8 cellular contexts compared by ENCODE assay signal in genomic region chr17:75876938-75877751, GRCh38. TPM values are rescaled to one million over a fixed set of nuclear protein-coding genes. Genes with fewer than 3 reads are reported as not detected.
DNase-seq lines count a peak whose midpoint lies in the region; ATAC-seq, FAIRE-seq and TF ChIP-seq lines count a peak whose summit lies in the region.

No MANE protein-coding gene starts in this region.

- no peak for TF ChIP-seq CTCF in astrocyte (IDR thresholded peaks at IDR 0.05; ENCODE audit: insufficient read depth, low read depth, low read length)

- DNase-seq in NCI-H1417 (lab: John Stamatoyannopoulos, UW) (peak in 2 of 3 experiments; percentile 52 to 70), NCI-H1417 treated with DMSO at 0.1 percent for 48 hours (lab: John Stamatoyannopoulos, UW) (no peak), NT2/D1 (ENCODE audit: low read depth, low spot score) (no peak), astrocyte (ENCODE audit: low read depth) (peak; percentile 90), right cardiac atrium (peak; percentile 96 to 98 (median 97)), posterior cingulate gyrus (peak; percentile 65 to 96 (median 79)), NCI-H526 (lab: John Stamatoyannopoulos, UW) (no peak), NCI-H1930 (lab: John Stamatoyannopoulos, UW) (no peak)

- peak; percentile 72 to 75 for ATAC-seq in right cardiac atrium

- FAIRE-seq in astrocyte (lab: Jason Lieb, UNC): no peak

- intact Hi-C loops in right cardiac atrium (cut with DNase I): no loop called here
- intact Hi-C loops in posterior cingulate gyrus (cut with DNase I): loop anchor here (2.0 kb wide), 1 partner anchor 18 kb away; no protein-coding TSS in a partner anchor

- H3K27ac ChIP-seq in astrocyte (ENCODE audit: low read depth, low read length) (peak overlapping the region; percentile 82), right cardiac atrium (ENCODE audit: low read length) (peak overlapping the region; percentile 91)

- peak overlapping the region; percentile 85 for H2AFZ ChIP-seq in astrocyte (ENCODE audit: low read depth, low read length)

- peaks cover 2% of the 10 kb centered on the region for H3K36me3 Mint-ChIP-seq in astrocyte (ENCODE audit: low read depth, unreplicated experiment)

- peaks cover 4% of the 10 kb centered on the region for H4K20me1 ChIP-seq in astrocyte (ENCODE audit: insufficient read depth, low read length)

- H3K9me3 ChIP-seq in NT2/D1 (ENCODE audit: insufficient read depth, low read length) (no peaks in the 10 kb centered on the region), astrocyte (ENCODE audit: insufficient read depth, low read depth, low read length) (no peaks in the 10 kb centered on the region), right cardiac atrium (ENCODE audit: control insufficient read depth, low read length) (no peaks in the 10 kb centered on the region)

- no peaks in the 10 kb centered on the region for H3K79me2 ChIP-seq in astrocyte (ENCODE audit: insufficient read depth, low read length)

- H3K27me3 ChIP-seq in NT2/D1 (ENCODE audit: insufficient read depth, insufficient read length) (peaks cover 13% of the 10 kb centered on the region), astrocyte (ENCODE audit: insufficient read depth, low read length) (peaks cover 5% of the 10 kb centered on the region), right cardiac atrium (ENCODE audit: control insufficient read depth, insufficient read depth) (no peaks in the 10 kb centered on the region)

- H3K4me2 ChIP-seq in astrocyte (ENCODE audit: low read length): peak overlapping the region; percentile 93

- peak overlapping the region; percentile 75 for H3K27ac Mint-ChIP-seq in astrocyte (ENCODE audit: unreplicated experiment)

- WGBS in right cardiac atrium: 6% methylated on average over 41 of the region's 41 CpGs

- H3K4me3 ChIP-seq in NT2/D1 (ENCODE audit: insufficient read length, low read depth): peak overlapping the region; percentile 64
- H3K4me3 ChIP-seq in astrocyte (ENCODE audit: insufficient read depth, low read depth, low read length): peak overlapping the region; percentile 56
- peak overlapping the region; percentile 66 for H3K4me3 ChIP-seq in right cardiac atrium (ENCODE audit: low read length)

- peaks cover 32% of the 10 kb centered on the region for H3K36me3 ChIP-seq in NT2/D1 (ENCODE audit: insufficient read depth, insufficient read length, low read length)
- H3K36me3 ChIP-seq in astrocyte (ENCODE audit: insufficient read depth, low read length): no peaks in the 10 kb centered on the region

- no peaks in the 10 kb centered on the region for H3K9me3 Mint-ChIP-seq in astrocyte (ENCODE audit: unreplicated experiment)

- H3K4me3 Mint-ChIP-seq in astrocyte (ENCODE audit: unreplicated experiment): peak overlapping the region; percentile 78

- peaks cover 13% of the 10 kb centered on the region for H3K4me1 Mint-ChIP-seq in astrocyte (ENCODE audit: low read depth, unreplicated experiment)

- H3K27me3 Mint-ChIP-seq in astrocyte (ENCODE audit: low read depth, unreplicated experiment): peaks cover 15% of the 10 kb centered on the region

- H3K4me1 ChIP-seq in NT2/D1 (ENCODE audit: insufficient read depth, insufficient read length) (peaks cover 22% of the 10 kb centered on the region), astrocyte (ENCODE audit: insufficient read depth, low read length) (peaks cover 37% of the 10 kb centered on the region), right cardiac atrium (ENCODE audit: control insufficient read depth, insufficient read depth, low read length) (peaks cover 22% of the 10 kb centered on the region)

- H3K9ac ChIP-seq in NT2/D1 (ENCODE audit: insufficient read length, low read depth): peak overlapping the region; percentile 90
- H3K9ac ChIP-seq in astrocyte (ENCODE audit: low read length): peak overlapping the region; percentile 78

RNA-seq across cellular contexts. Expression of gene TRIM47, which starts 1.2 kb away (rescaled TPM):
- total RNA-seq in astrocyte (5.6 and 5.9 TPM in 2 replicates), right cardiac atrium (10 to 100 TPM; 24.1 to 25.9 (median 25.3) TPM)
- 19.2 TPM for polyA plus RNA-seq in right cardiac atrium

RNA-seq across cellular contexts. Expression of gene TRIM65, which starts 19.6 kb away (rescaled TPM):
- total RNA-seq in astrocyte (15.4 and 20.1 TPM in 2 replicates), right cardiac atrium (10 to 100 TPM in 1 of 4 donors, 1 to 10 TPM in 3; 5.7 to 10.7 (median 7.7) TPM)
- 7.9 TPM for polyA plus RNA-seq in right cardiac atrium

RNA-seq across cellular contexts. Expression of gene WBP2, which starts 22.0 kb away (rescaled TPM):
- total RNA-seq in astrocyte (65.6 and 72.6 TPM in 2 replicates), right cardiac atrium (100 to 1,000 TPM; 112 to 128 (median 118) TPM)
- 109 TPM for polyA plus RNA-seq in right cardiac atrium

RNA-seq across cellular contexts. Expression of gene MRPL38, which starts 27.5 kb away (rescaled TPM):
- total RNA-seq in astrocyte: 58.9 and 65.6 TPM in 2 replicates
- 10 to 100 TPM; 64.1 to 94.2 (median 83.8) TPM for total RNA-seq in right cardiac atrium
- polyA plus RNA-seq in right cardiac atrium: 57.9 TPM

RNA-seq across cellular contexts. Expression of gene UNC13D, which starts 32.9 kb away (rescaled TPM):
- total RNA-seq in astrocyte: 2.5 and 2.7 TPM in 2 replicates
- 10 to 100 TPM; 12.6 to 30.4 (median 27.4) TPM for total RNA-seq in right cardiac atrium
- polyA plus RNA-seq in right cardiac atrium: 18.8 TPM

Comparison
In these comparisons a context has a peak if more than half of its experiments do, and no peak if none do; other contexts are left out.
1. DNase-seq: peak in NCI-H1417 (2 of 3), astrocyte (single experiment), right cardiac atrium (3 of 3) and posterior cingulate gyrus (10 of 10); none in NCI-H1417 treated with DMSO at 0.1 percent for 48 hours (single experiment), NT2/D1 (single experiment), NCI-H526 (0 of 2) and NCI-H1930 (0 of 2).
2. Peak in every context shown above with its lines, with median percentiles within 50 percentile points of each other: H3K4me3 ChIP-seq.